In genomic region chr10:35347088-35347487, GRCh38 we compare ENCODE assay signal across 18 cellular contexts. TPM values are rescaled to one million over a fixed set of nuclear protein-coding genes. Genes with fewer than 3 reads are reported as not detected.
DNase-seq lines count a peak whose midpoint lies in the region; ATAC-seq and TF ChIP-seq lines count a peak whose summit lies in the region.
"Had no signal": no experiment of that assay in that cellular context is flagged by ENCODE, and none has a peak within 500 bp of the region (broad histone marks: within the 10 kb centered on the region; RNA-seq: fewer than 3 reads in every experiment).

No MANE protein-coding gene starts in this region.

- peak overlapping the region in 2 of 9 donors; percentile 2 to 53 for H3K27ac Mint-ChIP-seq in naive thymus-derived CD4-positive, alpha-beta T cell

- no peaks in the 10 kb centered on the region for H3K27me3 Mint-ChIP-seq in naive thymus-derived CD4-positive, alpha-beta T cell
- H3K27me3 Mint-ChIP-seq: CD8-positive, alpha-beta memory T cell had no signal

- H3K36me3 ChIP-seq in naive thymus-derived CD4-positive, alpha-beta T cell (ENCODE audit: control insufficient read depth in 2 of 3, insufficient read depth in 3 of 3, low read length in 3 of 3): no peaks in the 10 kb centered on the region
- H3K36me3 ChIP-seq in left lung: no peaks in the 10 kb centered on the region
- H3K36me3 ChIP-seq: prostate gland, thoracic aorta had no signal

- ATAC-seq in naive thymus-derived CD4-positive, alpha-beta T cell: no peak
- ATAC-seq in HG02973 (IDR thresholded peaks at IDR 0.05; ENCODE audit: unreplicated experiment): no peak
- no peak for ATAC-seq in left lung

- H3K27ac ChIP-seq in naive thymus-derived CD4-positive, alpha-beta T cell (ENCODE audit: low read depth, low read length): no peak overlapping the region
- H3K27ac ChIP-seq in left lung: no peak overlapping the region
- H3K27ac ChIP-seq: prostate gland, thoracic aorta, VCaP had no signal

- H3K4me1 Mint-ChIP-seq in naive thymus-derived CD4-positive, alpha-beta T cell: peaks cover 63 to 92% (median 85%) of the 10 kb centered on the region in 7 donors

- H3K4me1 ChIP-seq in naive thymus-derived CD4-positive, alpha-beta T cell (ENCODE audit: control insufficient read depth in 2 of 2, insufficient read depth in 2 of 2, low read length in 2 of 2): peaks cover 7 to 18% of the 10 kb centered on the region in 2 donors
- peaks cover 17 to 69% of the 10 kb centered on the region in 2 donors for H3K4me1 ChIP-seq in left lung
- H3K4me1 ChIP-seq: prostate gland had no signal

- H3K27me3 ChIP-seq in naive thymus-derived CD4-positive, alpha-beta T cell (ENCODE audit: control insufficient read depth in 2 of 2, insufficient read depth in 2 of 2, low read length in 2 of 2): no peaks in the 10 kb centered on the region
- no peaks in the 10 kb centered on the region for H3K27me3 ChIP-seq in left lung

- CTCF ChIA-PET in naive thymus-derived CD4-positive, alpha-beta T cell (lab: Charles Lee): no interaction called here

- peak overlapping the region in 6 of 10 donors; percentile 4 to 33 (median 14) for H3K4me3 Mint-ChIP-seq in naive thymus-derived CD4-positive, alpha-beta T cell
- H3K4me3 Mint-ChIP-seq: CD8-positive, alpha-beta memory T cell had no signal

- intact Hi-C loops in naive thymus-derived CD4-positive, alpha-beta T cell (cut with micrococcal nuclease): loop anchor here in 1 of 2 donors (10.0 kb wide), 1 partner anchor 218 kb away; no protein-coding TSS in a partner anchor
- intact Hi-C loops in left lung (cut with DNase I): no loop called here

- POLR2A ChIA-PET in naive thymus-derived CD4-positive, alpha-beta T cell (lab: Charles Lee): no interaction called here

- no peaks in the 10 kb centered on the region for H3K9me3 Mint-ChIP-seq in naive thymus-derived CD4-positive, alpha-beta T cell
- H3K9me3 Mint-ChIP-seq: CD8-positive, alpha-beta memory T cell; immature natural killer cell had no signal

- TF ChIP-seq CTCF in left lung (IDR thresholded peaks at IDR 0.05): no peak

- peak; percentile 19 for DNase-seq in SIG-M5 treated with dmso at 0.1 percent for 504 hours (lab: John Stamatoyannopoulos, UW; ENCODE audit: unreplicated experiment)
- no peak for DNase-seq in SIG-M5 (lab: John Stamatoyannopoulos, UW)
- peak; percentile 92 for DNase-seq in globus pallidus (ENCODE audit: low spot score)
- DNase-seq in naive thymus-derived CD4-positive, alpha-beta T cell: no peak
- DNase-seq in superior temporal gyrus (ENCODE audit: extremely low spot score): peak; percentile 91
- no peak for DNase-seq in left lung
- no peak for DNase-seq in NCI-H774 (lab: John Stamatoyannopoulos, UW)
- DNase-seq: activated effector memory CD4-positive, alpha-beta T cell treated with Interleukin-2 at 50 U/mL for 16 hours; CD8-positive, alpha-beta memory T cell; effector CD4-positive, alpha-beta T cell; immature natural killer cell; Kasumi-1; NCI-H1694; NCI-H510A treated with DMSO at 0.1 percent for 48 hours had no signal

- peaks cover 0 to 22% (median 7%) of the 10 kb centered on the region in 5 donors for H3K36me3 Mint-ChIP-seq in naive thymus-derived CD4-positive, alpha-beta T cell
- H3K36me3 Mint-ChIP-seq: immature natural killer cell had no signal

- H3K4me3 ChIP-seq in naive thymus-derived CD4-positive, alpha-beta T cell (ENCODE audit: low read length): no peak overlapping the region
- H3K4me3 ChIP-seq in left lung: no peak overlapping the region
- H3K4me3 ChIP-seq: prostate gland, thoracic aorta had no signal

- no peaks in the 10 kb centered on the region for H3K9me3 ChIP-seq in naive thymus-derived CD4-positive, alpha-beta T cell (ENCODE audit: control insufficient read depth in 2 of 3, low read length in 3 of 3)
- H3K9me3 ChIP-seq in left lung: no peaks in the 10 kb centered on the region
- H3K9me3 ChIP-seq: prostate gland, thoracic aorta had no signal

RNA-seq across cellular contexts. Expression of gene CCNY, which starts 10.8 kb away (rescaled TPM):
- 10 to 100 TPM; 52.3 to 91.9 (median 68.3) TPM for total RNA-seq in naive thymus-derived CD4-positive, alpha-beta T cell
- polyA plus RNA-seq in naive thymus-derived CD4-positive, alpha-beta T cell: 10 to 100 TPM; 11.6 to 13.0 TPM
- total RNA-seq in left lung: 10 to 100 TPM; 60.9 to 68.1 TPM

Comparison
In these comparisons a context has a peak if more than half of its experiments do, and no peak if none do; other contexts are left out.
1. DNase-seq: peak in SIG-M5 treated with dmso at 0.1 percent for 504 hours (single experiment), globus pallidus (single experiment) and superior temporal gyrus (single experiment); none in SIG-M5 (single experiment), naive thymus-derived CD4-positive, alpha-beta T cell (0 of 9), left lung (0 of 2) and NCI-H774 (single experiment).